Comparison of ENCODE assay signal across 23 cellular contexts in the genomic region with DNA sequence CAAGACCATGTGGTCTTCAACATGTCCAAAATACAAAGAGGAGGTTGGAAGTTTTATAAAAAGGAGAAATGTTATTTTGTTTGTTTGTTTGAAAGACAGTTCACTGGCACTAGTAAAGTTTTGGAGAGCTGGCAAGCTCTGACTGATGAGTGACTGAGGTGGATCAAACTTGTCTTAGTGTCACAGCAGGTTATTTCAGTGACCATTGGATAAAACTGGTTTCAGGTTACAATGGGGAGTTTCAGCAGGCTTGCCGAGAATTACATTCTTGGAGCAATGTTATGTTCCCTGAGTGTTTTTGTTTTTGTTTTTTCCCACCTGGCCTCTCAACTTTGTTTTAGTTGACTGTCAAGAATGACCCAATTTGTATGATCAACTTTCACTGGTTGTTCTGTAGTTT.
"Had no signal": no experiment of that assay in that cellular context is flagged by ENCODE, and none has a peak within 500 bp of the region (broad histone marks: within the 10 kb centered on the region; RNA-seq: fewer than 3 reads in every experiment).

No MANE protein-coding gene starts in this region.

- H3K27me3 ChIP-seq: adrenal gland had no signal

- H3K4me3 Mint-ChIP-seq: activated CD4-positive, alpha-beta memory T cell treated with anti-CD3 and anti-CD28 coated beads for 36 hours; activated CD4-positive, alpha-beta T cell treated with anti-CD3 and anti-CD28 coated beads, Interleukin-2, amount 10 ng/mL, durations not matched to agents 7 days and 5 days; activated naive CD8-positive, alpha-beta T cell treated with anti-CD3 and anti-CD28 coated beads, Interleukin-2, amount 10 ng/mL, durations not matched to agents 7 days and 5 days; IgD-negative memory B cell; T-helper 17 cell had no signal

- DNase-seq: activated CD4-positive, alpha-beta memory T cell treated with anti-CD3 and anti-CD28 coated beads for 36 hours; activated CD4-positive, alpha-beta T cell treated with anti-CD3 and anti-CD28 coated beads, Interleukin-2, amount 10 ng/mL, durations not matched to agents 7 days and 5 days; activated CD4-positive, CD25-positive, alpha-beta regulatory T cell; activated CD8-positive, alpha-beta memory T cell treated with anti-CD3 and anti-CD28 coated beads for 24 hours; activated naive CD4-positive, alpha-beta T cell treated with anti-CD3 and anti-CD28 coated beads, Interleukin-2, amount 50 U/mL, for 16 hours; activated naive CD8-positive, alpha-beta T cell treated with anti-CD3 and anti-CD28 coated beads, Interleukin-2, amount 10 ng/mL, durations not matched to agents 7 days and 5 days; activated T-cell treated with anti-CD3 and anti-CD28 coated beads, Interleukin-2, amount 50 U/mL, for 48 hours; adrenal gland; anterior cingulate cortex; KG1; NCI-H1092; NCI-H1436; NCI-H1694 treated with DMSO at 0.1 percent for 48 hours; NCI-H2029 treated with DMSO at 0.1 percent for 48 hours; NCI-H510A treated with DMSO at 0.1 percent for 48 hours; NCI-H69; PC-9; SHP77 treated with DMSO at 0.1 percent for 48 hours; T-helper 17 cell; T1000 had no signal

- H2AFZ ChIP-seq: PC-9 had no signal

- H3K9me3 Mint-ChIP-seq: activated CD4-positive, alpha-beta T cell treated with anti-CD3 and anti-CD28 coated beads, Interleukin-2, amount 10 ng/mL, durations not matched to agents 7 days and 5 days; activated T-helper 2 cell treated with anti-CD3 and anti-CD28 coated beads, Interferon-gamma antibody, Interleukin-2, Interleukin-4, amounts not matched to agents 10 μg/mL and 5 μg/mL and 100 μg/mL, durations not matched to agents 14 hours and 24 hours and 36 hours had no signal

- H3K4me1 ChIP-seq: adrenal gland had no signal

- H3K4me2 ChIP-seq: PC-9 had no signal

- H3K27ac Mint-ChIP-seq: activated CD4-positive, alpha-beta memory T cell treated with anti-CD3 and anti-CD28 coated beads for 36 hours; activated CD4-positive, alpha-beta T cell treated with anti-CD3 and anti-CD28 coated beads, Interleukin-2, amount 10 ng/mL, durations not matched to agents 7 days and 5 days; activated naive CD8-positive, alpha-beta T cell treated with anti-CD3 and anti-CD28 coated beads, Interleukin-2, amount 10 ng/mL, durations not matched to agents 7 days and 5 days; activated T-helper 2 cell treated with anti-CD3 and anti-CD28 coated beads, Interferon-gamma antibody, Interleukin-2, Interleukin-4, amounts not matched to agents 10 μg/mL and 5 μg/mL and 100 μg/mL, durations not matched to agents 14 hours and 24 hours and 36 hours; IgD-negative memory B cell; T-helper 17 cell had no signal

- FAIRE-seq: TTC549 had no signal

- H3K36me3 Mint-ChIP-seq: activated naive CD8-positive, alpha-beta T cell treated with anti-CD3 and anti-CD28 coated beads, Interleukin-2, amount 10 ng/mL, durations not matched to agents 7 days and 5 days; IgD-negative memory B cell had no signal

- H3K36me3 ChIP-seq: adrenal gland had no signal

- H3K27ac ChIP-seq: adrenal gland, PC-9 had no signal

- H3K4me1 Mint-ChIP-seq: activated CD4-positive, alpha-beta T cell treated with anti-CD3 and anti-CD28 coated beads, Interleukin-2, amount 10 ng/mL, durations not matched to agents 7 days and 5 days; activated naive CD8-positive, alpha-beta T cell treated with anti-CD3 and anti-CD28 coated beads, Interleukin-2, amount 10 ng/mL, durations not matched to agents 7 days and 5 days; IgD-negative memory B cell; T-helper 17 cell had no signal

- H3K4me3 ChIP-seq: adrenal gland, PC-9 had no signal

- ATAC-seq: T-helper 17 cell had no signal
